Comparison of ENCODE assay signal across 2 cellular contexts in the genomic region with DNA sequence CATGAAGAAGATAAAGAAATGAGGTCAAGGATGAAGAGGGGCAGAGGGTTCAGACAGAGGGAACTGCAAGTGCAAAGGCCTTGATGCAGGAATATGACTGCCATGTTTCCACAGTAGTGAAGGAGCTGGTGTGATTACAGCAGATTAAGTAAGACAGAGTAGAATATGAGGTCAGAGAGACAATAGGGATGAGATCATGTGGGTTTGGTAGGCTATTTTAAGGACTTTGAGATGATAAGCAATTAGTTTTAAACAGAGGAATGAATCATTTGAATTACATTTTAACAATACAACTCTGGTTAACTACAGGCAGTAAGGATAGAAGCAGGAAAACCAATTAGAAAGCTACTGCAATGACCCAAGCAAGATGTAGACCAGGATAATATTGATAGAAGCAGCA.
TF ChIP-seq lines count a peak whose summit lies in the region.

No MANE protein-coding gene starts in this region.

TF ChIP-seq in IMR-90, 13 proteins besides CTCF, POLR2A, EP300 and RAD21:
- no peak for TF ChIP-seq RCOR1 (IDR thresholded peaks at IDR 0.05; ENCODE audit: insufficient replicate concordance, low read length)
- TF ChIP-seq SMC3 (IDR thresholded peaks at IDR 0.05; ENCODE audit: low read depth, low read length): no peak

TF ChIP-seq in GM12878, 131 proteins besides CTCF, POLR2A, EP300 and RAD21:
- TF ChIP-seq ETV6 (conservative IDR thresholded peaks at IDR 0.05 in 1 of 2, IDR thresholded peaks at IDR 0.05 in 1 of 2; ENCODE audit: borderline replicate concordance in 1 of 2, low read depth in 1 of 2): no peak
- TF ChIP-seq, protein P1, sequence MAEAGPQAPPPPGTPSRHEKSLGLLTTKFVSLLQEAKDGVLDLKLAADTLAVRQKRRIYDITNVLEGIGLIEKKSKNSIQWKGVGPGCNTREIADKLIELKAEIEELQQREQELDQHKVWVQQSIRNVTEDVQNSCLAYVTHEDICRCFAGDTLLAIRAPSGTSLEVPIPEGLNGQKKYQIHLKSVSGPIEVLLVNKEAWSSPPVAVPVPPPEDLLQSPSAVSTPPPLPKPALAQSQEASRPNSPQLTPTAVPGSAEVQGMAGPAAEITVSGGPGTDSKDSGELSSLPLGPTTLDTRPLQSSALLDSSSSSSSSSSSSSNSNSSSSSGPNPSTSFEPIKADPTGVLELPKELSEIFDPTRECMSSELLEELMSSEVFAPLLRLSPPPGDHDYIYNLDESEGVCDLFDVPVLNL (IDR thresholded peaks at IDR 0.05; ENCODE audit: low read depth, low read length): no peak
- no peak for TF ChIP-seq NFYA (IDR thresholded peaks at IDR 0.05; ENCODE audit: borderline replicate concordance, low read depth, low read length)
- no peak for TF ChIP-seq CREM (IDR thresholded peaks at IDR 0.05; ENCODE audit: low read depth)
- TF ChIP-seq, protein P2, sequence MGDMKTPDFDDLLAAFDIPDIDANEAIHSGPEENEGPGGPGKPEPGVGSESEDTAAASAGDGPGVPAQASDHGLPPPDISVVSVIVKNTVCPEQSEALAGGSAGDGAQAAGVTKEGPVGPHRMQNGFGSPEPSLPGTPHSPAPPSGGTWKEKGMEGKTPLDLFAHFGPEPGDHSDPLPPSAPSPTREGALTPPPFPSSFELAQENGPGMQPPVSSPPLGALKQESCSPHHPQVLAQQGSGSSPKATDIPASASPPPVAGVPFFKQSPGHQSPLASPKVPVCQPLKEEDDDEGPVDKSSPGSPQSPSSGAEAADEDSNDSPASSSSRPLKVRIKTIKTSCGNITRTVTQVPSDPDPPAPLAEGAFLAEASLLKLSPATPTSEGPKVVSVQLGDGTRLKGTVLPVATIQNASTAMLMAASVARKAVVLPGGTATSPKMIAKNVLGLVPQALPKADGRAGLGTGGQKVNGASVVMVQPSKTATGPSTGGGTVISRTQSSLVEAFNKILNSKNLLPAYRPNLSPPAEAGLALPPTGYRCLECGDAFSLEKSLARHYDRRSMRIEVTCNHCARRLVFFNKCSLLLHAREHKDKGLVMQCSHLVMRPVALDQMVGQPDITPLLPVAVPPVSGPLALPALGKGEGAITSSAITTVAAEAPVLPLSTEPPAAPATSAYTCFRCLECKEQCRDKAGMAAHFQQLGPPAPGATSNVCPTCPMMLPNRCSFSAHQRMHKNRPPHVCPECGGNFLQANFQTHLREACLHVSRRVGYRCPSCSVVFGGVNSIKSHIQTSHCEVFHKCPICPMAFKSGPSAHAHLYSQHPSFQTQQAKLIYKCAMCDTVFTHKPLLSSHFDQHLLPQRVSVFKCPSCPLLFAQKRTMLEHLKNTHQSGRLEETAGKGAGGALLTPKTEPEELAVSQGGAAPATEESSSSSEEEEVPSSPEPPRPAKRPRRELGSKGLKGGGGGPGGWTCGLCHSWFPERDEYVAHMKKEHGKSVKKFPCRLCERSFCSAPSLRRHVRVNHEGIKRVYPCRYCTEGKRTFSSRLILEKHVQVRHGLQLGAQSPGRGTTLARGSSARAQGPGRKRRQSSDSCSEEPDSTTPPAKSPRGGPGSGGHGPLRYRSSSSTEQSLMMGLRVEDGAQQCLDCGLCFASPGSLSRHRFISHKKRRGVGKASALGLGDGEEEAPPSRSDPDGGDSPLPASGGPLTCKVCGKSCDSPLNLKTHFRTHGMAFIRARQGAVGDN (IDR thresholded peaks at IDR 0.05): no peak
